25 cellular contexts compared by ENCODE assay signal in the genomic region with DNA sequence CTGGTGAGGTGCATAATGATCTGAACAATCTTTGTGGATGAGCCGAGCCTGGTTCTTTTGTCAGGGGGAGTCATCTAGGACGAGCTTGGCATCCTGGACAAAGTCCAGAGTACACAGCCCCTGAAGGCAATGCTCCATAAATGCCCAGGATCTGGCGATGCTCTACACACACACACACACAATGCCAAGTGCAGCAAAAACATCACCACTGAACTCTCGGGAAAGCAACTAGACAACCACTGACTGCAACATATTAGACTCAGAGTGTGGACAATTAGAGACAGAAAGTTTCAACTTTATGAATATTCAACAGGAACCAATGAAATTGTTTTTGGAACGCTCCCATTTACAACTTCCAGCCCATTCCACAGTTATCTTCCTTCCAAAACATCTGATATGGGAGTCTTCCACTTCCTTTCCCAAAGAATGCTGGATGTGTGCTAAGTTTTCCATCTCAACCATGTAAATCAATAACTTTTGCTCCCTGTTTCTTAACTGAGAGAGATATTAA.
A peak's percentile ranks its signal among the peaks of the same experiment; 100 is the strongest.
DNase-seq lines count a peak whose midpoint lies in the region; ATAC-seq, FAIRE-seq and TF ChIP-seq lines count a peak whose summit lies in the region.
"Had no signal": no experiment of that assay in that cellular context is flagged by ENCODE, and none has a peak within 500 bp of the region (broad histone marks: within the 10 kb centered on the region; RNA-seq: fewer than 3 reads in every experiment).

No MANE protein-coding gene starts in this region.

- H3K9me3 Mint-ChIP-seq in GM23338: no peaks in the 10 kb centered on the region
- H3K9me3 Mint-ChIP-seq in mesothelial cell of epicardium: no peaks in the 10 kb centered on the region
- H3K9me3 Mint-ChIP-seq in naive thymus-derived CD8-positive, alpha-beta T cell: no peaks in the 10 kb centered on the region
- H3K9me3 Mint-ChIP-seq: activated naive CD8-positive, alpha-beta T cell treated with anti-CD3 and anti-CD28 coated beads, Interleukin-2, amount 50 U/mL, for 24 hours; activated T-helper 1 cell treated with anti-CD3 and anti-CD28 coated beads, Interleukin-12 subunit alpha, Interleukin-12 subunit beta, Interleukin-2, Interleukin-4 antibody, amounts not matched to agents 30 ng/mL and 10 ng/mL and 1 ng/mL, durations not matched to agents 14 hours and 24 hours and 36 hours; immature natural killer cell; neural crest cell had no signal

- no peaks in the 10 kb centered on the region for H3F3A ChIP-seq in GM23338 (replicated peaks; ENCODE audit: low read depth)

- no peaks in the 10 kb centered on the region for H3K36me3 ChIP-seq in GM23338 (ENCODE audit: insufficient read depth)
- H3K36me3 ChIP-seq: SJSA1 had no signal

- peaks cover 6% of the 10 kb centered on the region for H3K27me3 Mint-ChIP-seq in GM23338 (ENCODE audit: insufficient read depth, low read depth, poor library complexity)
- H3K27me3 Mint-ChIP-seq in mesothelial cell of epicardium (ENCODE audit: low read depth): no peaks in the 10 kb centered on the region
- peaks cover 0 to 7% (median 0%) of the 10 kb centered on the region in 5 donors for H3K27me3 Mint-ChIP-seq in naive thymus-derived CD8-positive, alpha-beta T cell
- H3K27me3 Mint-ChIP-seq: activated naive CD8-positive, alpha-beta T cell treated with anti-CD3 and anti-CD28 coated beads, Interleukin-2, amount 50 U/mL, for 24 hours had no signal

- POLR2A ChIA-PET in A549 (lab: Yijun Ruan, JAX): no interaction called here
- POLR2A ChIA-PET in naive thymus-derived CD8-positive, alpha-beta T cell (lab: Charles Lee): no interaction called here

- H3K4me3 ChIP-seq in A549: no peak overlapping the region
- no peak overlapping the region for H3K4me3 ChIP-seq in GM23338
- H3K4me3 ChIP-seq: SJSA1 had no signal

- no peaks in the 10 kb centered on the region for H3K79me2 ChIP-seq in GM23338 (replicated peaks; ENCODE audit: insufficient read depth)

- H3K4me3 Mint-ChIP-seq in GM23338 (no peak overlapping the region), mesothelial cell of epicardium (no peak overlapping the region)
- no peak overlapping the region for H3K4me3 Mint-ChIP-seq in naive thymus-derived CD8-positive, alpha-beta T cell
- H3K4me3 Mint-ChIP-seq: activated naive CD8-positive, alpha-beta T cell treated with anti-CD3 and anti-CD28 coated beads, Interleukin-2, amount 50 U/mL, for 24 hours; activated T-helper 1 cell treated with anti-CD3 and anti-CD28 coated beads, Interleukin-12 subunit alpha, Interleukin-12 subunit beta, Interleukin-2, Interleukin-4 antibody, amounts not matched to agents 30 ng/mL and 10 ng/mL and 1 ng/mL, durations not matched to agents 14 hours and 24 hours and 36 hours; immature natural killer cell; neural crest cell had no signal

- H3K27ac ChIP-seq in A549 (peak overlapping the region; percentile 0 to 6; a peak in 2 of 6 replicates), GM23338 (ENCODE audit: low read depth) (no peak overlapping the region)
- H3K27ac ChIP-seq: SJSA1 had no signal

- H4K20me1 ChIP-seq in GM23338 (replicated peaks; ENCODE audit: insufficient read depth): no peaks in the 10 kb centered on the region

- no peak for TF ChIP-seq POLR2A in A549 (IDR thresholded peaks at IDR 0.05; ENCODE audit: low read length)

- WGBS in A549 (ENCODE audit: missing lambda C conversion rate): 7% methylated on average over 5 of the region's 5 CpGs

- H3K27ac Mint-ChIP-seq in GM23338 (no peak overlapping the region), mesothelial cell of epicardium (peak overlapping the region; percentile 74)
- no peak overlapping the region for H3K27ac Mint-ChIP-seq in naive thymus-derived CD8-positive, alpha-beta T cell
- H3K27ac Mint-ChIP-seq: activated naive CD8-positive, alpha-beta T cell treated with anti-CD3 and anti-CD28 coated beads, Interleukin-2, amount 50 U/mL, for 24 hours; activated T-helper 1 cell treated with anti-CD3 and anti-CD28 coated beads, Interleukin-12 subunit alpha, Interleukin-12 subunit beta, Interleukin-2, Interleukin-4 antibody, amounts not matched to agents 30 ng/mL and 10 ng/mL and 1 ng/mL, durations not matched to agents 14 hours and 24 hours and 36 hours; immature natural killer cell had no signal

- CTCF ChIA-PET in A549 (lab: Yijun Ruan, JAX): no interaction called here

- H3K9me3 ChIP-seq in A549: no peaks in the 10 kb centered on the region
- H3K9me3 ChIP-seq: SJSA1 had no signal

- H3K27me3 ChIP-seq in GM23338 (ENCODE audit: insufficient read depth): no peaks in the 10 kb centered on the region
- H3K27me3 ChIP-seq: SJSA1 had no signal

- H3K4me1 Mint-ChIP-seq in GM23338: peaks cover 44% of the 10 kb centered on the region
- H3K4me1 Mint-ChIP-seq in mesothelial cell of epicardium: peaks cover 49% of the 10 kb centered on the region
- H3K4me1 Mint-ChIP-seq in naive thymus-derived CD8-positive, alpha-beta T cell: peaks cover 0 to 13% (median under 1%) of the 10 kb centered on the region in 4 donors
- H3K4me1 Mint-ChIP-seq: activated naive CD8-positive, alpha-beta T cell treated with anti-CD3 and anti-CD28 coated beads, Interleukin-2, amount 50 U/mL, for 24 hours; immature natural killer cell had no signal

- FAIRE-seq in A549 (lab: Jason Lieb, UNC): no peak
- FAIRE-seq: H54 had no signal

- 0 out of 2 replicates have a peak, but pooled peaks cover 1% of the 10 kb centered on the region for H3K9me2 ChIP-seq in GM23338 (ENCODE audit: insufficient read depth)

- H2AFZ ChIP-seq in GM23338: peak overlapping the region; percentile 61; the same call in 1 of the 2 replicates

- TF ChIP-seq CTCF in A549 (IDR thresholded peaks at IDR 0.05): no peak
- no peak for TF ChIP-seq CTCF in GM23338 (conservative IDR thresholded peaks at IDR 0.05; ENCODE audit: low read depth in 2 of 2)
- TF ChIP-seq CTCF in mesothelial cell of epicardium (IDR thresholded peaks at IDR 0.05; ENCODE audit: unreplicated experiment): no peak

- peaks cover 31% of the 10 kb centered on the region for H3K4me1 ChIP-seq in A549
- H3K4me1 ChIP-seq in GM23338 (ENCODE audit: insufficient read depth): peaks cover 38% of the 10 kb centered on the region

- no peak for TF ChIP-seq EP300 in A549 (IDR thresholded peaks at IDR 0.05)

- no peak for TF ChIP-seq RAD21 in A549 (conservative IDR thresholded peaks at IDR 0.05 in 1 of 2, IDR thresholded peaks at IDR 0.05 in 1 of 2)

- H3K36me3 Mint-ChIP-seq in GM23338 (ENCODE audit: low read depth) (no peaks in the 10 kb centered on the region), mesothelial cell of epicardium (no peaks in the 10 kb centered on the region)
- H3K36me3 Mint-ChIP-seq in naive thymus-derived CD8-positive, alpha-beta T cell: no peaks in the 10 kb centered on the region
- H3K36me3 Mint-ChIP-seq: immature natural killer cell had no signal

- DNase-seq in A549 (ENCODE audit: low read depth in 1 of 2, low spot score in 1 of 2): no peak
- DNase-seq in GM23338 (ENCODE audit: low spot score): no peak
- DNase-seq in astrocyte of the hippocampus (ENCODE audit: low read depth, low spot score): peak; percentile 44
- no peak for DNase-seq in mesothelial cell of epicardium (ENCODE audit: low spot score in 2 of 2, unreplicated experiment in 2 of 2)
- no peak for DNase-seq in NCI-H1930 (lab: John Stamatoyannopoulos, UW)
- no peak for DNase-seq in naive thymus-derived CD8-positive, alpha-beta T cell
- no peak for DNase-seq in Ammon's horn (ENCODE audit: low spot score)
- no peak for DNase-seq in islet precursor cell
- DNase-seq: activated CD4-positive, alpha-beta T cell treated with anti-CD3 and anti-CD28 coated beads for 1 hour; activated naive CD8-positive, alpha-beta T cell treated with anti-CD3 and anti-CD28 coated beads, Interleukin-2, amount 50 U/mL, for 24 hours; central memory CD4-positive, alpha-beta T cell; effector memory CD4-positive, alpha-beta T cell; glutamatergic neuron; immature natural killer cell; mesendoderm; NCI-H1694 treated with DMSO at 0.1 percent for 48 hours; NCI-H510A; OCI-M1; stimulated activated CD4-positive, alpha-beta T cell treated with anti-CD3 and anti-CD28 coated beads, Interleukin-15, amount 100 ng/mL, for 24 hours; stimulated activated naive CD4-positive, alpha-beta T cell treated with Interleukin-2 at 50 U/mL for 16 hours; T-helper 9 cell had no signal

- ATAC-seq in A549 (peak in 1 of 2 experiments; percentile 45; a peak in 1 of 6 replicates), GM23338 (no peak)
- ATAC-seq in naive thymus-derived CD8-positive, alpha-beta T cell: no peak
- ATAC-seq: activated naive CD8-positive, alpha-beta T cell treated with anti-CD3 and anti-CD28 coated beads, Interleukin-2, amount 50 U/mL, for 24 hours had no signal

- H3K4me2 ChIP-seq in A549: peak overlapping the region; percentile 56
- no peak overlapping the region for H3K4me2 ChIP-seq in GM23338

TF ChIP-seq in A549, 52 proteins besides CTCF, POLR2A, EP300 and RAD21:
- TF ChIP-seq, protein P1, sequence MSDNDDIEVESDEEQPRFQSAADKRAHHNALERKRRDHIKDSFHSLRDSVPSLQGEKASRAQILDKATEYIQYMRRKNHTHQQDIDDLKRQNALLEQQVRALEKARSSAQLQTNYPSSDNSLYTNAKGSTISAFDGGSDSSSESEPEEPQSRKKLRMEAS (IDR thresholded peaks at IDR 0.05): no peak

TF ChIP-seq in GM23338, 12 proteins besides CTCF, POLR2A, EP300 and RAD21 (continues in another document):
- no peak for TF ChIP-seq STAT1 (IDR thresholded peaks at IDR 0.05; ENCODE audit: unreplicated experiment)
